ENCODE assay signal across 15 cellular contexts in the genomic region with DNA sequence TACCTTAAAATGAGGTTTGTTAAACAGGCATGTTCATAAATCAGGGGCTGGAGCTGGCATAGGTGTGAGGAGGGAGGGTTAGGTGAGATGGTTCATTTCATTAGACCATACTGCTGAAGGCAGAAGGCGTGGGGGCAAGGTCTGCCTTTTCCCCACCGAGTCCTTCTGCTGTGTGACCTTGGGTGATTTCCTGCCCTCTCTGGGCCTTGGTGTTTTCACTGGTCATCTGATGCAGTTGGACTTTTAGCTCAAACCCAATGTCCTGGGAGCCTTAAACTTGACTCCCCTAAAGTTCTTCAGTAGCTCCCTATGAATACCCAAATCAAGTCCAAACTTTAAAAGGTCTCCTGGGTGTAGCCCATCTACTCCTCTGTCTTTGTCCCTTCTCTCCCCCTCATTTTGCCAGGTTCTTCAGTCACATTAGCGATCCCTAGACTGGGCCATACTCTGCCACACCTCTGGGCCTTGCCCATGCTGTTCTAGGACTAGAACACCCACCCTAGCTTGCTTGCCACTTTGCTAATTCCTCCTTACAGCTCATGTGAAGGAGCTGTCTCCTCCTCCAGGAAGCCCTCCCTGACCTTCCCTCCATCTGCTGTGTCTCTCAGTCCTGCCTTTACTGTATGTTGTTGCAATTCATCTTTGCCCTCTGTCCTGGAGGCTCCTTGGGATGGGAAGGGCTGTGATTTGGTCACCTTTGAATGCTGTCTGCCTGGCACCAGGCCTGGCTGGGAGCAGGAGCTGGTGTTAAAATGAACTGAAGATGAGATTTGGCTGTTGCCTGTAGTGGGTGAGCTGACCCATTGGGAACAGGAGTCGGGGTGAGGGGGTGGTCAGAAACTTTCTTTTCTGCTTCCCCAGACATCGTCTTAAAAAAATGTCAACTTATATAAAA.
"Had no signal": no experiment of that assay in that cellular context is flagged by ENCODE, and none has a peak within 500 bp of the region (broad histone marks: within the 10 kb centered on the region; RNA-seq: fewer than 3 reads in every experiment).

No MANE protein-coding gene starts in this region.

- H3K4me3 ChIP-seq: left ventricle myocardium inferior, sigmoid colon, thyroid gland, uterus had no signal

- H3K4me1 ChIP-seq: left ventricle myocardium inferior, sigmoid colon, thyroid gland, uterus had no signal

- H3K9me3 ChIP-seq: left ventricle myocardium inferior, sigmoid colon, thyroid gland, uterus had no signal

- ATAC-seq: stimulated activated memory B cell treated with anti-CD40 and anti-IgM and Interleukin-4, amounts not matched to agents 10 μg/mL and 1 μg/mL and 100 μg/mL, for 72 hours had no signal

- DNase-seq: activated CD4-positive, alpha-beta T cell treated with anti-CD3 and anti-CD28 coated beads, Interleukin-2, amount 50 U/mL, for 4 hours; activated naive CD4-positive, alpha-beta T cell treated with Interleukin-2 at 50 U/mL for 16 hours; activated naive CD8-positive, alpha-beta T cell treated with anti-CD3 and anti-CD28 coated beads, Interleukin-2, amount 10 ng/mL, durations not matched to agents 7 days and 5 days; amygdala; central memory CD4-positive, alpha-beta T cell; kidney glomerular epithelial cell; left ventricle myocardium inferior; mammary epithelial cell; sigmoid colon; stimulated activated CD4-positive, alpha-beta T cell treated with anti-CD3 and anti-CD28 coated beads, Interleukin-4, amount 100 ng/mL, for 4 hours; thyroid gland had no signal

- H3K27me3 ChIP-seq: sigmoid colon, thyroid gland, uterus had no signal

- FAIRE-seq: colon, frontal cortex had no signal

- H3K27ac ChIP-seq: left ventricle myocardium inferior, sigmoid colon, thyroid gland, uterus had no signal

- H3K36me3 ChIP-seq: left ventricle myocardium inferior, sigmoid colon, thyroid gland, uterus had no signal
